In genomic region chr22:17430298-17430900, GRCh38 we compare ENCODE assay signal across 15 cellular contexts.
A peak's percentile ranks its signal among the peaks of the same experiment; 100 is the strongest.
DNase-seq lines count a peak whose midpoint lies in the region; ATAC-seq and TF ChIP-seq lines count a peak whose summit lies in the region.
"Had no signal": no experiment of that assay in that cellular context is flagged by ENCODE, and none has a peak within 500 bp of the region (broad histone marks: within the 10 kb centered on the region; RNA-seq: fewer than 3 reads in every experiment).

No MANE protein-coding gene starts in this region.

- H3K9ac ChIP-seq in MM.1S (ENCODE audit: low read length), result no peak overlapping the region

- no peaks in the 10 kb centered on the region for H4K20me1 ChIP-seq in MM.1S (ENCODE audit: insufficient read depth, low read length)

- H3K4me3 ChIP-seq in MG63 (no peak overlapping the region), brain microvascular endothelial cell (ENCODE audit: low read depth, low read length) (no peak overlapping the region), right cardiac atrium (ENCODE audit: low read length) (no peak overlapping the region), skeletal muscle cell (ENCODE audit: low read depth, low read length) (no peak overlapping the region), MM.1S (ENCODE audit: low read length) (no peak overlapping the region)
- H3K4me3 ChIP-seq: GM12878 had no signal

- no peaks in the 10 kb centered on the region for H3K9me2 ChIP-seq in MM.1S (replicated peaks; ENCODE audit: insufficient read depth, low read length)

- peak; percentile 34 for DNase-seq in MG63
- peak; percentile 37 for DNase-seq in brain microvascular endothelial cell
- no peak for DNase-seq in right cardiac atrium
- peak; percentile 75 for DNase-seq in skeletal muscle cell (ENCODE audit: low read depth)
- no peak for DNase-seq in SHP77 (lab: John Stamatoyannopoulos, UW)
- no peak for DNase-seq in MM.1S
- no peak for DNase-seq in GDM1 (lab: John Stamatoyannopoulos, UW)
- DNase-seq in epidermal melanocyte (ENCODE audit: insufficient read length, low spot score), result no peak
- DNase-seq: activated CD4-positive, alpha-beta T cell treated with anti-CD3 and anti-CD28 coated beads, Interleukin-2, amount 10 ng/mL, durations not matched to agents 7 days and 5 days; activated gamma-delta T cell; Calu3; HFFc6; Kasumi-1; NCI-H774 had no signal

- no peaks in the 10 kb centered on the region for H3F3A ChIP-seq in MM.1S (ENCODE audit: insufficient read depth, low read length)

- H3K4me1 ChIP-seq in right cardiac atrium (ENCODE audit: control insufficient read depth, insufficient read depth, low read length) (peaks cover 2% of the 10 kb centered on the region), MM.1S (ENCODE audit: low read length) (peaks cover 3% of the 10 kb centered on the region; the same call in 1 of the 2 replicates)

- peak; percentile 86 to 88 for ATAC-seq in right cardiac atrium

- WGBS in right cardiac atrium, result 50% methylated on average over 1 of the region's 1 CpG

- H3K27me3 ChIP-seq in MG63 (no peaks in the 10 kb centered on the region), brain microvascular endothelial cell (replicated peaks) (no peaks in the 10 kb centered on the region), right cardiac atrium (ENCODE audit: control insufficient read depth, insufficient read depth) (no peaks in the 10 kb centered on the region), MM.1S (replicated peaks; ENCODE audit: insufficient read depth, low read length) (no peaks in the 10 kb centered on the region)

- H3K4me2 ChIP-seq in MM.1S (ENCODE audit: low read depth, low read length), result no peak overlapping the region

- no peak for TF ChIP-seq CTCF in brain microvascular endothelial cell (IDR thresholded peaks at IDR 0.05; ENCODE audit: low read depth, low read length, missing control alignments)
- no peak for TF ChIP-seq CTCF in MM.1S (IDR thresholded peaks at IDR 0.05; ENCODE audit: low read length)

- H3K36me3 ChIP-seq in MG63 (no peaks in the 10 kb centered on the region), brain microvascular endothelial cell (replicated peaks) (no peaks in the 10 kb centered on the region), MM.1S (replicated peaks; ENCODE audit: insufficient read depth, low read length) (no peaks in the 10 kb centered on the region)

- no peak overlapping the region for H2AFZ ChIP-seq in MM.1S (ENCODE audit: low read length)

- peak overlapping the region; percentile 21 for H3K27ac ChIP-seq in brain microvascular endothelial cell
- no peak overlapping the region for H3K27ac ChIP-seq in right cardiac atrium (ENCODE audit: low read length)
- H3K27ac ChIP-seq in MM.1S (ENCODE audit: low read length), result no peak overlapping the region

- in situ Hi-C loops in brain microvascular endothelial cell (cut with HindIII; ENCODE audit: low pct_ligation_motif_present, low sequenced_read_pairs), result no loop called here

- H3K79me2 ChIP-seq in MM.1S (ENCODE audit: low read length), result no peaks in the 10 kb centered on the region

- H3K9me3 ChIP-seq in MG63 (no peaks in the 10 kb centered on the region), right cardiac atrium (ENCODE audit: control insufficient read depth, low read length) (no peaks in the 10 kb centered on the region), MM.1S (replicated peaks; ENCODE audit: insufficient read depth, low read length) (no peaks in the 10 kb centered on the region)

- intact Hi-C loops in right cardiac atrium (cut with DNase I), result no loop called here

Comparison
In these comparisons a context has a peak if more than half of its experiments do, and no peak if none do; other contexts are left out.
1. DNase-seq: peak in MG63 (single experiment), brain microvascular endothelial cell (single experiment) and skeletal muscle cell (single experiment); none in right cardiac atrium (0 of 3), SHP77 (0 of 2), MM.1S (single experiment), GDM1 (single experiment) and epidermal melanocyte (single experiment).